15 cellular contexts compared by ENCODE assay signal in genomic region chr11:111814567-111814966, GRCh38. TPM values are rescaled to one million over a fixed set of nuclear protein-coding genes. Genes with fewer than 3 reads are reported as not detected.
DNase-seq lines count a peak whose midpoint lies in the region; ATAC-seq and TF ChIP-seq lines count a peak whose summit lies in the region.
"Had no signal": no experiment of that assay in that cellular context is flagged by ENCODE, and none has a peak within 500 bp of the region (broad histone marks: within the 10 kb centered on the region; RNA-seq: fewer than 3 reads in every experiment).

No MANE protein-coding gene starts in this region.

- POLR2A ChIA-PET in AG04450 (lab: Yijun Ruan, JAX) = interaction anchor here (0.6 kb wide), 1 partner anchor 76 kb away, joined by 5 read pairs; no protein-coding TSS in a partner anchor

- no peaks in the 10 kb centered on the region for H3K9me3 Mint-ChIP-seq in osteocyte (ENCODE audit: unreplicated experiment)
- H3K9me3 Mint-ChIP-seq: neural crest cell had no signal

- H3K9me3 ChIP-seq in AG04450 (ENCODE audit: control insufficient read depth, insufficient read depth, low read length) = no peaks in the 10 kb centered on the region
- H3K9me3 ChIP-seq in fibroblast of lung (ENCODE audit: control insufficient read depth, insufficient read depth, low read depth, low read length) = no peaks in the 10 kb centered on the region
- no peaks in the 10 kb centered on the region for H3K9me3 ChIP-seq in upper lobe of left lung

- H3K4me2 ChIP-seq in fibroblast of lung (ENCODE audit: extremely low read depth, insufficient read depth, low read length) = no peak overlapping the region

- DNase-seq in AG04450 (ENCODE audit: low read depth, low spot score) (peak; percentile 76), M059J (ENCODE audit: low read depth) (peak; percentile 5), fibroblast of lung (ENCODE audit: low read depth in 2 of 2) (peak; percentile 70 to 72), osteocyte (ENCODE audit: extremely low spot score, unreplicated experiment) (no peak), upper lobe of left lung (no peak), GDM1 (lab: John Stamatoyannopoulos, UW) (no peak), GM19240 (ENCODE audit: insufficient read length, low spot score) (no peak)
- DNase-seq: activated CD4-positive, alpha-beta T cell treated with anti-CD3 and anti-CD28 coated beads for 1 hour; activated T-cell treated with anti-CD3 and anti-CD28 coated beads for 4 hours; DMS53; NCI-H226; T-helper 1 cell had no signal

- H3K27ac Mint-ChIP-seq in osteocyte (ENCODE audit: unreplicated experiment) = peak overlapping the region; percentile 86

- CTCF ChIA-PET in AG04450 (lab: Charles Lee) = interaction anchor here (1.1 kb wide), 1 partner anchor 37 kb away, joined by 3 read pairs; no protein-coding TSS in a partner anchor

- H3K27me3 ChIP-seq in AG04450 (ENCODE audit: control insufficient read depth, insufficient read depth, low read length) (no peaks in the 10 kb centered on the region), fibroblast of lung (ENCODE audit: control insufficient read depth, insufficient read depth, low read length) (no peaks in the 10 kb centered on the region), upper lobe of left lung (no peaks in the 10 kb centered on the region)

- no peak overlapping the region for H2AFZ ChIP-seq in fibroblast of lung (ENCODE audit: low read length)

- TF ChIP-seq EP300 in upper lobe of left lung (IDR thresholded peaks at IDR 0.05) = no peak

- peaks cover 44% of the 10 kb centered on the region for H3K4me1 Mint-ChIP-seq in osteocyte (ENCODE audit: unreplicated experiment)

- TF ChIP-seq CTCF in AG04450 (IDR thresholded peaks at IDR 0.05; ENCODE audit: low read depth, low read length) (no peak), fibroblast of lung (conservative IDR thresholded peaks at IDR 0.05 in 1 of 2, IDR thresholded peaks at IDR 0.05 in 1 of 2; ENCODE audit: low read depth in 1 of 2, low read length in 2 of 2) (no peak), osteocyte (IDR thresholded peaks at IDR 0.05) (no peak), upper lobe of left lung (IDR thresholded peaks at IDR 0.05) (no peak)

- H3K27me3 Mint-ChIP-seq in osteocyte (ENCODE audit: unreplicated experiment) = no peaks in the 10 kb centered on the region

- ATAC-seq in HG03175 (IDR thresholded peaks at IDR 0.05; ENCODE audit: unreplicated experiment) (no peak), upper lobe of left lung (ENCODE audit: low FRiP score in 2 of 2) (no peak)
- ATAC-seq: left lobe of liver had no signal

- peak overlapping the region; percentile 31 for H3K4me3 Mint-ChIP-seq in osteocyte (ENCODE audit: unreplicated experiment)
- H3K4me3 Mint-ChIP-seq: neural crest cell had no signal

- peaks cover 13% of the 10 kb centered on the region for H3K36me3 Mint-ChIP-seq in osteocyte (ENCODE audit: unreplicated experiment)

- 72 to 77% methylated on average over 2 of the region's 2 CpGs for WGBS in upper lobe of left lung, 2 donors

- no peaks in the 10 kb centered on the region for H4K20me1 ChIP-seq in fibroblast of lung (ENCODE audit: control insufficient read depth, extremely low read depth, insufficient read depth, low read length)

- peaks cover 6% of the 10 kb centered on the region for H3K4me1 ChIP-seq in fibroblast of lung (ENCODE audit: control insufficient read depth, extremely low read depth, insufficient read depth, low read length)
- peaks cover 2 to 15% (median 7%) of the 10 kb centered on the region in 4 donors for H3K4me1 ChIP-seq in upper lobe of left lung

- H3K4me3 ChIP-seq in AG04450 (ENCODE audit: low read depth, low read length) (no peak overlapping the region), fibroblast of lung (replicated peaks in 1 of 4; ENCODE audit: control extremely low read depth in 1 of 4, insufficient read depth in 1 of 4, low read depth in 3 of 4, low read length in 4 of 4) (no peak overlapping the region), upper lobe of left lung (no peak overlapping the region)

- no peak overlapping the region for H3K9ac ChIP-seq in fibroblast of lung (ENCODE audit: insufficient read depth, low read length)

- peak overlapping the region; percentile 80 for H3K27ac ChIP-seq in AG04450 (ENCODE audit: low read depth, low read length)
- peak overlapping the region; percentile 47 for H3K27ac ChIP-seq in fibroblast of lung (ENCODE audit: insufficient read depth, low read length)
- H3K27ac ChIP-seq in upper lobe of left lung = no peak overlapping the region

- no peak for TF ChIP-seq POLR2A in upper lobe of left lung (IDR thresholded peaks at IDR 0.05)

- H3K36me3 ChIP-seq in fibroblast of lung (ENCODE audit: control insufficient read depth, insufficient read depth, low read length) = no peaks in the 10 kb centered on the region
- peaks cover 0 to 2% (median 0%) of the 10 kb centered on the region in 4 donors for H3K36me3 ChIP-seq in upper lobe of left lung

- no peaks in the 10 kb centered on the region for H3K79me2 ChIP-seq in fibroblast of lung (ENCODE audit: control insufficient read depth, insufficient read depth, low read length)

RNA-seq across cellular contexts. Expression of gene PPP2R1B, which starts 48.4 kb away (rescaled TPM):
- polyA plus RNA-seq in AG04450 (2011; rRNA removed) (40.3 and 44.9 TPM in 2 replicates), fibroblast of lung (35.8 and 40.3 TPM in 2 replicates)
- polyA minus RNA-seq in AG04450 (2011; rRNA and poly(A)+ RNA removed) = 47.5 and 62.1 TPM in 2 replicates
- 46.0 and 46.3 TPM in 2 replicates for total RNA-seq in M059J (2014; rRNA removed; shearing (Covaris generic))
- total RNA-seq in fibroblast of lung (20.8 and 43.1 TPM in 2 replicates), osteocyte (25.2 and 26.0 TPM in 2 replicates), upper lobe of left lung (10 to 100 TPM; 11.3 to 31.8 (median 22.0) TPM)
- 24.2 and 25.1 TPM in 2 replicates for polyA plus RNA-seq in fibroblast of lung (2012)
- polyA minus RNA-seq in fibroblast of lung (ENCODE audit: low replicate concordance) = 24.2 and 24.6 TPM in 2 replicates

RNA-seq across cellular contexts. Expression of gene ALG9, which starts 56.8 kb away (rescaled TPM):
- polyA plus RNA-seq in AG04450 (2011; rRNA removed) (31.7 and 40.0 TPM in 2 replicates), fibroblast of lung (33.4 and 43.8 TPM in 2 replicates)
- 37.0 and 57.9 TPM in 2 replicates for polyA minus RNA-seq in AG04450 (2011; rRNA and poly(A)+ RNA removed)
- 39.7 and 40.3 TPM in 2 replicates for total RNA-seq in M059J (2014; rRNA removed; shearing (Covaris generic))
- total RNA-seq in fibroblast of lung (26.5 and 30.9 TPM in 2 replicates), osteocyte (34.1 and 41.7 TPM in 2 replicates), upper lobe of left lung (10 to 100 TPM; 15.7 to 34.8 (median 20.9) TPM)
- 24.0 and 29.0 TPM in 2 replicates for polyA plus RNA-seq in fibroblast of lung (2012)
- 41.0 and 47.9 TPM in 2 replicates for polyA minus RNA-seq in fibroblast of lung (ENCODE audit: low replicate concordance)

Comparison
In these comparisons a context has a peak if more than half of its experiments do, and no peak if none do; other contexts are left out.
1. DNase-seq: peak in AG04450 (single experiment), M059J (single experiment) and fibroblast of lung (2 of 2); none in osteocyte (single experiment), upper lobe of left lung (0 of 2), GDM1 (single experiment) and GM19240 (single experiment).
2. H3K27ac ChIP-seq: peak in AG04450 (single experiment) and fibroblast of lung (single experiment); none in upper lobe of left lung (0 of 4).